Comparison of ENCODE assay signal across 4 cellular contexts in the genomic region with DNA sequence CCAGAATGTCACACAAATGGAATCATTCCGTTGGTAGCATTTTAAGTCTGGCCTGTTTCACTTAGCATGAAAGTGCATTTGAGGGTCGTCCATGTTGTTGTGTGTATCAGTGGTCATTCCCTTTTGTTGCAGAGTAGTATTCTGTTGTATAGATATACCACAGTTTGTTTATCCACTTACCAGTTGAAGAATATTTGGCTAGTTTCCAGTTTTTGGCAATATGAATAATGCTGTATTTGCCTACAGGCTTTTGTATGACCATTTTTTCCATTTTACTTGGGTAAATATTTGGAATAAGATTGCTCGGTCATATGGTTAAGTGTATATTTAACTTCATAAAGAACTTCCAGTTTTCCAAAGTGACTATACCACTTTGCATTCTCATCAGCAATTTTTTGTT.
"Had no signal": no experiment of that assay in that cellular context is flagged by ENCODE, and none has a peak within 500 bp of the region (broad histone marks: within the 10 kb centered on the region; RNA-seq: fewer than 3 reads in every experiment).

No MANE protein-coding gene starts in this region.

- ATAC-seq: GM23338 had no signal

- DNase-seq: H9, HCEC 1CT, IMR-90 had no signal

- H3K27ac Mint-ChIP-seq: GM23338, H9 had no signal

- H3K4me2 ChIP-seq: GM23338 had no signal

- H2AFZ ChIP-seq: GM23338 had no signal

- H3K4me3 Mint-ChIP-seq: GM23338, H9 had no signal

- H3K4me3 ChIP-seq: GM23338 had no signal
